Comparison of ENCODE assay signal across 8 cellular contexts in the genomic region with DNA sequence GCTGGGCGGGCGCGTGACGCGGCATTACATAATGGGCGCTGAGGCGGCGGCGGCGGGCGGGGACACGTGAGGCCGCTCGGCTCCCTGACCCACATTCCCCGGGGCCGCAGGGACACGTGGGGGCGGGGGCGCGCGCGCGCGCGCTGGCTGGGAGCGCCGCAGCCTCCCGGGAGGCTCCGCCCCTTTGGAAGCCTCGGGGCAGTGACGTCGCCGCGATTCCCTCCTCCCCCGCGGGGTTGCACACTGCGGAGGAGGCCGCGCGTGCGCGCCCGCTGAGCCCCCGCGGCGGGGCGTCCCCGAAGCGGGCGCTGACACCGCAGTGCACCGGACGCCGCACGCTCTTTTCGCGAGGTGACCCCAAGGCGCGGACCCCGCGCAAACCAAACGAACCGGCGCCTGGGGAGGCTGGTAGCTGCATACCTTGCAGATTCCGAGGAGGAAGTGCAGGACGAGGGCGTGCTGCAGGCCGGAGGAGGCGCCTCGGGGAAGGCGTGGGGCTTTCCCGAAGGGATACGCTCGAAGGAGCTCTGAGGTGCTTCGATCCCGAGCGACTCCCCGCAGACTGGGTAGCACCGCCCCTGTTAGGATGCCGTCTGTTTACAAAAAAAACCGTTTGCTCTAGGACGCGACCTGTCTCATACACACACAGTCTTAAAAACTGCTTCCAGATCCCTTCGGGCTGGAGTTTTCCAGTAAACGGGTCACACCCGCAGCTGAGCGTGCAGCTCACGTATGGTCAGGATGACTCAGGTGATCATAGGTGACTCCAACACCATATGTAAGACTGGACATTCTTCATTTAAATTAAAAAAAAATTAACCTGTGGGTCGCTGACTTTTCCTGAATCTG. TPM values are rescaled to one million over a fixed set of nuclear protein-coding genes. Genes with fewer than 3 reads are reported as not detected.
DNase-seq lines count a peak whose midpoint lies in the region; ATAC-seq and TF ChIP-seq lines count a peak whose summit lies in the region.

No MANE protein-coding gene starts in this region.

- peak overlapping the region; percentile 64 to 98 for H3K27ac ChIP-seq in ovary
- H3K27ac ChIP-seq in thymus (ENCODE audit: low read depth): peak overlapping the region; percentile 88

- peaks cover 6% of the 10 kb centered on the region for H3K36me3 Mint-ChIP-seq in activated naive CD8-positive, alpha-beta T cell

- H3K27ac Mint-ChIP-seq in activated naive CD8-positive, alpha-beta T cell: peak overlapping the region; percentile 96

- peak; percentile 99 for DNase-seq in GM12865 (ENCODE audit: low read depth)
- DNase-seq in NCI-H1092 treated with DMSO at 0.1 percent for 48 hours (lab: John Stamatoyannopoulos, UW): peak; percentile 87
- peak; percentile 91 to 100 (median 98) for DNase-seq in head of caudate nucleus
- peak; percentile 98 to 100 (median 99) for DNase-seq in ovary

- peak overlapping the region; percentile 90 for H3K4me3 Mint-ChIP-seq in activated naive CD8-positive, alpha-beta T cell

- TF ChIP-seq POLR2A in ovary (IDR thresholded peaks at IDR 0.05): peak; percentile 68

- peak; percentile 55 for TF ChIP-seq EP300 in ovary (IDR thresholded peaks at IDR 0.05)

- peak; percentile 88 for ATAC-seq in HG02642 (IDR thresholded peaks at IDR 0.05; ENCODE audit: poor library complexity, unreplicated experiment)
- peak; percentile 77 for ATAC-seq in SK-N-SH treated with all-trans-retinoic acid at 6 μM for 48 hours

- H3K4me3 ChIP-seq in GM12865 (ENCODE audit: low read depth, low read length) (peak overlapping the region; percentile 94), ovary (peak overlapping the region; percentile 69), thymus (ENCODE audit: low read length) (peak overlapping the region; percentile 89)

- peaks cover 40% of the 10 kb centered on the region for H3K4me1 Mint-ChIP-seq in activated naive CD8-positive, alpha-beta T cell (ENCODE audit: low read depth)

- H3K9me3 Mint-ChIP-seq in activated naive CD8-positive, alpha-beta T cell (ENCODE audit: low read depth): no peaks in the 10 kb centered on the region

- H3K9me3 ChIP-seq in ovary: no peaks in the 10 kb centered on the region
- no peaks in the 10 kb centered on the region for H3K9me3 ChIP-seq in thymus (ENCODE audit: control insufficient read depth)

- H3K4me1 ChIP-seq in ovary (ENCODE audit: insufficient read depth) (peaks cover 8% of the 10 kb centered on the region), thymus (ENCODE audit: control insufficient read depth, insufficient read depth, low read length) (peaks cover 8% of the 10 kb centered on the region)

- no peaks in the 10 kb centered on the region for H3K27me3 Mint-ChIP-seq in activated naive CD8-positive, alpha-beta T cell

- 1 to 2% (median 1%) methylated on average over 45 to 88 of the region's 89 CpGs for WGBS in ovary, 3 donors
- WGBS in thymus: under 1% methylated on average over 89 of the region's 89 CpGs

- intact Hi-C loops in head of caudate nucleus (cut with DNase I): loop anchor here (1.0 to 2.0 kb wide), 2 partner anchors 29 to 45 kb away; a partner anchor contains a TSS
- intact Hi-C loops in ovary (cut with DNase I): loop anchor here in 3 of 4 donors (2.0 kb wide), 2 partner anchors 27 to 29 kb away; a partner anchor contains a TSS

- H3K36me3 ChIP-seq in ovary: no peaks in the 10 kb centered on the region
- no peaks in the 10 kb centered on the region for H3K36me3 ChIP-seq in thymus (ENCODE audit: control insufficient read depth, insufficient read depth)

- no peaks in the 10 kb centered on the region for H3K27me3 ChIP-seq in ovary
- H3K27me3 ChIP-seq in thymus (ENCODE audit: control insufficient read depth, insufficient read depth): peaks cover 12% of the 10 kb centered on the region

- no peak for TF ChIP-seq CTCF in GM12865 (IDR thresholded peaks at IDR 0.05; ENCODE audit: insufficient read depth, low read depth, low read length, missing control alignments)
- peak in 1 of 3 donors; percentile 9 for TF ChIP-seq CTCF in ovary (IDR thresholded peaks at IDR 0.05)

TF ChIP-seq in SK-N-SH treated with all-trans-retinoic acid at 6 μM for 48 hours, 23 proteins besides CTCF, POLR2A, EP300 and RAD21 (continues in another document):
- no peak for TF ChIP-seq PPARA (CRISPR knock-in tag; IDR thresholded peaks at IDR 0.05; ENCODE audit: borderline replicate concordance)
- no peak for TF ChIP-seq ZFP30 (CRISPR knock-in tag; IDR thresholded peaks at IDR 0.05)
- TF ChIP-seq ZNF8 (CRISPR knock-in tag; IDR thresholded peaks at IDR 0.05): no peak
- TF ChIP-seq, protein P1, sequence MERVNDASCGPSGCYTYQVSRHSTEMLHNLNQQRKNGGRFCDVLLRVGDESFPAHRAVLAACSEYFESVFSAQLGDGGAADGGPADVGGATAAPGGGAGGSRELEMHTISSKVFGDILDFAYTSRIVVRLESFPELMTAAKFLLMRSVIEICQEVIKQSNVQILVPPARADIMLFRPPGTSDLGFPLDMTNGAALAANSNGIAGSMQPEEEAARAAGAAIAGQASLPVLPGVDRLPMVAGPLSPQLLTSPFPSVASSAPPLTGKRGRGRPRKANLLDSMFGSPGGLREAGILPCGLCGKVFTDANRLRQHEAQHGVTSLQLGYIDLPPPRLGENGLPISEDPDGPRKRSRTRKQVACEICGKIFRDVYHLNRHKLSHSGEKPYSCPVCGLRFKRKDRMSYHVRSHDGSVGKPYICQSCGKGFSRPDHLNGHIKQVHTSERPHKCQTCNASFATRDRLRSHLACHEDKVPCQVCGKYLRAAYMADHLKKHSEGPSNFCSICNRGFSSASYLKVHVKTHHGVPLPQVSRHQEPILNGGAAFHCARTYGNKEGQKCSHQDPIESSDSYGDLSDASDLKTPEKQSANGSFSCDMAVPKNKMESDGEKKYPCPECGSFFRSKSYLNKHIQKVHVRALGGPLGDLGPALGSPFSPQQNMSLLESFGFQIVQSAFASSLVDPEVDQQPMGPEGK (CRISPR knock-in tag; IDR thresholded peaks at IDR 0.05; ENCODE audit: borderline replicate concordance): no peak
- TF ChIP-seq, protein P2, sequence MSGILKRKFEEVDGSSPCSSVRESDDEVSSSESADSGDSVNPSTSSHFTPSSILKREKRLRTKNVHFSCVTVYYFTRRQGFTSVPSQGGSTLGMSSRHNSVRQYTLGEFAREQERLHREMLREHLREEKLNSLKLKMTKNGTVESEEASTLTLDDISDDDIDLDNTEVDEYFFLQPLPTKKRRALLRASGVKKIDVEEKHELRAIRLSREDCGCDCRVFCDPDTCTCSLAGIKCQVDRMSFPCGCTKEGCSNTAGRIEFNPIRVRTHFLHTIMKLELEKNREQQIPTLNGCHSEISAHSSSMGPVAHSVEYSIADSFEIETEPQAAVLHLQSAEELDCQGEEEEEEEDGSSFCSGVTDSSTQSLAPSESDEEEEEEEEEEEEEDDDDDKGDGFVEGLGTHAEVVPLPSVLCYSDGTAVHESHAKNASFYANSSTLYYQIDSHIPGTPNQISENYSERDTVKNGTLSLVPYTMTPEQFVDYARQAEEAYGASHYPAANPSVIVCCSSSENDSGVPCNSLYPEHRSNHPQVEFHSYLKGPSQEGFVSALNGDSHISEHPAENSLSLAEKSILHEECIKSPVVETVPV (CRISPR knock-in tag; IDR thresholded peaks at IDR 0.05): no peak
- TF ChIP-seq ESRRG (CRISPR knock-in tag; IDR thresholded peaks at IDR 0.05): no peak
- no peak for TF ChIP-seq ISL1 (CRISPR knock-in tag; IDR thresholded peaks at IDR 0.05)
- TF ChIP-seq, protein P3, sequence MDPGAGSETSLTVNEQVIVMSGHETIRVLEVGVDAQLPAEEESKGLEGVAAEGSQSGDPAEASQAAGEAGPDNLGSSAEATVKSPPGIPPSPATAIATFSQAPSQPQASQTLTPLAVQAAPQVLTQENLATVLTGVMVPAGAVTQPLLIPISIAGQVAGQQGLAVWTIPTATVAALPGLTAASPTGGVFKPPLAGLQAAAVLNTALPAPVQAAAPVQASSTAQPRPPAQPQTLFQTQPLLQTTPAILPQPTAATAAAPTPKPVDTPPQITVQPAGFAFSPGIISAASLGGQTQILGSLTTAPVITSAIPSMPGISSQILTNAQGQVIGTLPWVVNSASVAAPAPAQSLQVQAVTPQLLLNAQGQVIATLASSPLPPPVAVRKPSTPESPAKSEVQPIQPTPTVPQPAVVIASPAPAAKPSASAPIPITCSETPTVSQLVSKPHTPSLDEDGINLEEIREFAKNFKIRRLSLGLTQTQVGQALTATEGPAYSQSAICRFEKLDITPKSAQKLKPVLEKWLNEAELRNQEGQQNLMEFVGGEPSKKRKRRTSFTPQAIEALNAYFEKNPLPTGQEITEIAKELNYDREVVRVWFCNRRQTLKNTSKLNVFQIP (CRISPR knock-in tag; IDR thresholded peaks at IDR 0.05; ENCODE audit: borderline replicate concordance, low read depth): no peak
- no peak for TF ChIP-seq ZNF565 (CRISPR knock-in tag; conservative IDR thresholded peaks at IDR 0.05; ENCODE audit: low read depth)
- TF ChIP-seq GLIS3 (CRISPR knock-in tag; IDR thresholded peaks at IDR 0.05): no peak
- TF ChIP-seq ZFP3 (CRISPR knock-in tag; IDR thresholded peaks at IDR 0.05): peak; percentile 61; the same call in 1 of the 2 replicates
- TF ChIP-seq, protein P4, sequence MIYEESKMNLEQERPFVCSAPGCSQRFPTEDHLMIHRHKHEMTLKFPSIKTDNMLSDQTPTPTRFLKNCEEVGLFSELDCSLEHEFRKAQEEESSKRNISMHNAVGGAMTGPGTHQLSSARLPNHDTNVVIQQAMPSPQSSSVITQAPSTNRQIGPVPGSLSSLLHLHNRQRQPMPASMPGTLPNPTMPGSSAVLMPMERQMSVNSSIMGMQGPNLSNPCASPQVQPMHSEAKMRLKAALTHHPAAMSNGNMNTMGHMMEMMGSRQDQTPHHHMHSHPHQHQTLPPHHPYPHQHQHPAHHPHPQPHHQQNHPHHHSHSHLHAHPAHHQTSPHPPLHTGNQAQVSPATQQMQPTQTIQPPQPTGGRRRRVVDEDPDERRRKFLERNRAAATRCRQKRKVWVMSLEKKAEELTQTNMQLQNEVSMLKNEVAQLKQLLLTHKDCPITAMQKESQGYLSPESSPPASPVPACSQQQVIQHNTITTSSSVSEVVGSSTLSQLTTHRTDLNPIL (CRISPR knock-in tag; IDR thresholded peaks at IDR 0.05; ENCODE audit: low read depth): no peak
- no peak for TF ChIP-seq TCF4 (CRISPR knock-in tag; IDR thresholded peaks at IDR 0.05; ENCODE audit: borderline replicate concordance)
- TF ChIP-seq CSDC2 (CRISPR knock-in tag; IDR thresholded peaks at IDR 0.05): peak; percentile 68; the same call in 1 of the 2 replicates
- TF ChIP-seq TOX (CRISPR knock-in tag; IDR thresholded peaks at IDR 0.05; ENCODE audit: borderline replicate concordance): no peak
- no peak for TF ChIP-seq RARB (CRISPR knock-in tag; IDR thresholded peaks at IDR 0.05)
- TF ChIP-seq ZNF70 (CRISPR knock-in tag; IDR thresholded peaks at IDR 0.05): no peak

RNA-seq across cellular contexts. Expression of a gene that starts 1.0 kb away (rescaled TPM):
- total RNA-seq in ovary: 10 to 100 TPM; 29.9 to 74.3 (median 37.2) TPM
- polyA plus RNA-seq in ovary: 10 to 100 TPM; 26.9 to 33.3 TPM
- 8.2 TPM for polyA plus RNA-seq in thymus

RNA-seq across cellular contexts. Expression of a gene that starts 29.2 kb away (rescaled TPM):
- 1,000 to 10,000 TPM; 3,013 to 4,925 (median 3,735) TPM for total RNA-seq in ovary
- polyA plus RNA-seq in ovary (1,000 to 10,000 TPM; 4,714 to 6,966 TPM), thymus (4,223 TPM)

RNA-seq across cellular contexts. Expression of a gene that starts 29.3 kb away (rescaled TPM):
- 10 to 100 TPM; 10.2 to 16.8 (median 13.4) TPM for total RNA-seq in ovary
- polyA plus RNA-seq in ovary: 10 to 100 TPM in 1 of 2 donors, 1 to 10 TPM in 1; 8.7 to 18.9 TPM
- polyA plus RNA-seq in thymus: 9.7 TPM

Comparison
In these comparisons a context has a peak if more than half of its experiments do, and no peak if none do; other contexts are left out.
1. Peak in every context shown above with its lines: DNase-seq, ATAC-seq, H3K4me3 ChIP-seq and H3K27ac ChIP-seq.